24 cellular contexts compared by ENCODE assay signal in genomic region chrX:12681047-12681446, GRCh38.
DNase-seq lines count a peak whose midpoint lies in the region; TF ChIP-seq lines count a peak whose summit lies in the region.
"Had no signal": no experiment of that assay in that cellular context is flagged by ENCODE, and none has a peak within 500 bp of the region (broad histone marks: within the 10 kb centered on the region; RNA-seq: fewer than 3 reads in every experiment).

No MANE protein-coding gene starts in this region.

- peak overlapping the region; percentile 57; the same call in 1 of the 2 replicates for H3K4me3 Mint-ChIP-seq in HFFc6
- H3K4me3 Mint-ChIP-seq: B cell; CD8-positive, alpha-beta T cell had no signal

- H3K9me3 Mint-ChIP-seq in HFFc6, result no peaks in the 10 kb centered on the region
- H3K9me3 Mint-ChIP-seq: CD8-positive, alpha-beta T cell had no signal

- H3K4me3 ChIP-seq in SJCRH30, result no peak overlapping the region
- H3K4me3 ChIP-seq: GM12878, SK-N-MC had no signal

- no peaks in the 10 kb centered on the region for H3K27me3 Mint-ChIP-seq in HFFc6 (ENCODE audit: insufficient read depth)

- no peaks in the 10 kb centered on the region for H3K36me3 Mint-ChIP-seq in HFFc6 (ENCODE audit: low read depth)
- H3K36me3 Mint-ChIP-seq: CD8-positive, alpha-beta T cell had no signal

- H3K27me3 ChIP-seq in SJCRH30, result peaks cover 6% of the 10 kb centered on the region

- H3K27ac ChIP-seq in VCaP, result peak overlapping the region; percentile 63
- no peak overlapping the region for H3K27ac ChIP-seq in SJCRH30
- H3K27ac ChIP-seq: C4-2B, RWPE1, SK-N-MC had no signal

- TF ChIP-seq CTCF in HFFc6 (IDR thresholded peaks at IDR 0.05), result no peak
- TF ChIP-seq CTCF in VCaP (conservative IDR thresholded peaks at IDR 0.05), result no peak

- H3K27ac Mint-ChIP-seq in HFFc6, result no peak overlapping the region
- H3K27ac Mint-ChIP-seq: B cell; CD8-positive, alpha-beta T cell had no signal

- H3K4me1 ChIP-seq in SJCRH30, result no peaks in the 10 kb centered on the region

- no peaks in the 10 kb centered on the region for H3K36me3 ChIP-seq in SJCRH30

- DNase-seq in COLO668 (lab: John Stamatoyannopoulos, UW; ENCODE audit: unreplicated experiment) (peak; percentile 2), HFFc6 (no peak), NCI-H345 treated with DMSO at 0.1 percent for 48 hours (lab: John Stamatoyannopoulos, UW; ENCODE audit: unreplicated experiment) (peak; percentile 24), NCI-H226 (no peak), NCI-H2081 treated with DMSO at 0.1 percent for 48 hours (lab: John Stamatoyannopoulos, UW) (no peak), SJCRH30 (no peak)
- DNase-seq: CD8-positive, alpha-beta T cell; DMS 273 treated with DMSO at 0.1 percent for 48 hours; DMS79; EL; GDM1; HCEC 1CT; Karpas-422; NCI-H1694 treated with DMSO at 0.1 percent for 48 hours; NCI-H510A; NCI-H774; SHP77 treated with DMSO at 0.1 percent for 48 hours; T-helper 2 cell had no signal

- peaks cover 11% of the 10 kb centered on the region; the same call in 1 of the 2 replicates for H3K4me1 Mint-ChIP-seq in HFFc6 (ENCODE audit: low read depth)
- H3K4me1 Mint-ChIP-seq: B cell had no signal

- H3K9me3 ChIP-seq in SJCRH30 (replicated peaks), result no peaks in the 10 kb centered on the region

Comparison
In these comparisons a context has a peak if more than half of its experiments do, and no peak if none do; other contexts are left out.
1. DNase-seq: peak in COLO668 (single experiment) and NCI-H345 treated with DMSO at 0.1 percent for 48 hours (single experiment); none in HFFc6 (single experiment), NCI-H226 (single experiment), NCI-H2081 treated with DMSO at 0.1 percent for 48 hours (single experiment) and SJCRH30 (0 of 2).